Comparison of ENCODE assay signal across 1 cellular context in genomic region chr15:41416742-41417417, GRCh38.
TF ChIP-seq lines count a peak whose summit lies in the region.

TSS of gene RTF1 (plus strand) at chr15:41417095. CDS start at chr15:41417116, 21 bp downstream.

TF ChIP-seq in K562, 482 proteins besides CTCF, POLR2A, EP300 and RAD21 (continued from another document and continues in another):
- TF ChIP-seq TFE3 (CRISPR knock-in tag; IDR thresholded peaks at IDR 0.05), result no peak
- 0 out of 4 replicates have a peak, but pooled peaks of 1 of the 2 experiments have one; percentile 17 for TF ChIP-seq NONO (IDR thresholded peaks at IDR 0.05; ENCODE audit: low read depth in 2 of 2, low read length in 1 of 2)
- TF ChIP-seq EP400 (IDR thresholded peaks at IDR 0.05), result peak; percentile 98
- peak; percentile 84 for TF ChIP-seq L3MBTL2 (IDR thresholded peaks at IDR 0.05)
- no peak for TF ChIP-seq ZBED1 (IDR thresholded peaks at IDR 0.05)
- TF ChIP-seq CHCHD3 (CRISPR knock-in tag; IDR thresholded peaks at IDR 0.05), result peak; percentile 12; the same call in 1 of the 2 replicates
- no peak for TF ChIP-seq HOXB6 (CRISPR knock-in tag; IDR thresholded peaks at IDR 0.05; ENCODE audit: borderline replicate concordance)
- TF ChIP-seq CHD1 (IDR thresholded peaks at IDR 0.05; ENCODE audit: low read length), result peak; percentile 59
- TF ChIP-seq NR3C1 (CRISPR knock-in tag; IDR thresholded peaks at IDR 0.05), result peak; percentile 83; the same call in 1 of the 2 replicates
- no peak for TF ChIP-seq ARID1B (IDR thresholded peaks at IDR 0.05)
- TF ChIP-seq E2F6 (IDR thresholded peaks at IDR 0.05; ENCODE audit: borderline replicate concordance in 1 of 2, extremely low read depth in 1 of 2, insufficient read depth in 1 of 2, insufficient read length in 1 of 2, low read depth in 1 of 2, low read length in 1 of 2, poor library complexity in 1 of 2, severe bottlenecking in 1 of 2), result peak; percentile 41 to 45
- TF ChIP-seq HDAC1 (IDR thresholded peaks at IDR 0.05), result peak in 1 of 2 experiments; percentile 95; a peak in 2 of 4 replicates
- TF ChIP-seq GABPB1 (CRISPR knock-in tag; IDR thresholded peaks at IDR 0.05), result peak; percentile 53; the same call in 1 of the 2 replicates
- no peak for TF ChIP-seq DNMT1 (IDR thresholded peaks at IDR 0.05)
- no peak for TF ChIP-seq ZNF280A (IDR thresholded peaks at IDR 0.05; ENCODE audit: low read depth, partially characterized antibody)
- TF ChIP-seq TAF9B (IDR thresholded peaks at IDR 0.05; ENCODE audit: partially characterized antibody), result peak; percentile 64
- peak; percentile 74; the same call in 1 of the 2 replicates for TF ChIP-seq ZBTB2 (IDR thresholded peaks at IDR 0.05)
- peak; percentile 98 for TF ChIP-seq MYC (IDR thresholded peaks at IDR 0.05; ENCODE audit: low read depth, low read length)
- TF ChIP-seq MYC (CRISPR knock-in tag; IDR thresholded peaks at IDR 0.05; ENCODE audit: borderline replicate concordance, low read depth), result peak; percentile 95; the same call in 1 of the 2 replicates
- TF ChIP-seq MXD1 (CRISPR knock-in tag; IDR thresholded peaks at IDR 0.05; ENCODE audit: borderline replicate concordance, poor library complexity, severe bottlenecking), result peak; percentile 83
- TF ChIP-seq YY1 (IDR thresholded peaks at IDR 0.05; ENCODE audit: borderline replicate concordance in 1 of 3, control insufficient read depth in 1 of 3, extremely low read depth in 1 of 3, insufficient read depth in 3 of 3, insufficient read length in 1 of 3, insufficient replicate concordance in 2 of 3, low read depth in 1 of 3, low read length in 2 of 3), result peak in 2 of 3 experiments; percentile 13 to 63
- 0 out of 2 replicates have a peak, but pooled peaks have one; percentile 44 for TF ChIP-seq ZNF609 (CRISPR knock-in tag; IDR thresholded peaks at IDR 0.05; ENCODE audit: borderline replicate concordance)
- TF ChIP-seq ZNF707 (CRISPR knock-in tag; conservative IDR thresholded peaks at IDR 0.05), result no peak
- TF ChIP-seq VEZF1 (CRISPR knock-in tag; IDR thresholded peaks at IDR 0.05), result peak; percentile 92
- TF ChIP-seq NEUROD1 (IDR thresholded peaks at IDR 0.05; ENCODE audit: borderline replicate concordance, low read depth, low read length, partially characterized antibody), result peak; percentile 14
- peak; percentile 86 for TF ChIP-seq POLR2G (IDR thresholded peaks at IDR 0.05; ENCODE audit: low read depth, low read length)
- peak; percentile 21 for TF ChIP-seq RB1 (IDR thresholded peaks at IDR 0.05; ENCODE audit: low read depth)
- TF ChIP-seq SAP30 (IDR thresholded peaks at IDR 0.05; ENCODE audit: borderline replicate concordance, insufficient read depth, low read depth, low read length, poor library complexity, severe bottlenecking), result peak; percentile 59
- no peak for TF ChIP-seq ZNF696 (CRISPR knock-in tag; conservative IDR thresholded peaks at IDR 0.05)
- TF ChIP-seq SAFB (IDR thresholded peaks at IDR 0.05; ENCODE audit: borderline replicate concordance, low read depth, low read length), result no peak
- TF ChIP-seq GTF2E2 (tag; IDR thresholded peaks at IDR 0.05), result no peak
- TF ChIP-seq ZNF212 (CRISPR knock-in tag; IDR thresholded peaks at IDR 0.05), result no peak
- peak; percentile 62 for TF ChIP-seq E2F8 (IDR thresholded peaks at IDR 0.05; ENCODE audit: low read depth, partially characterized antibody)
- TF ChIP-seq THAP12 (CRISPR knock-in tag; IDR thresholded peaks at IDR 0.05), result peak; percentile 58; the same call in 1 of the 2 replicates
- TF ChIP-seq BRD4 (IDR thresholded peaks at IDR 0.05), result peak; percentile 77; the same call in 1 of the 2 replicates
- peak; percentile 84 to 87 for TF ChIP-seq NRF1 (conservative IDR thresholded peaks at IDR 0.05 in 1 of 2, IDR thresholded peaks at IDR 0.05 in 1 of 2)
- TF ChIP-seq CCNT2 (IDR thresholded peaks at IDR 0.05; ENCODE audit: borderline replicate concordance, extremely low read depth, insufficient read length, low read depth, low read length), result no peak
- TF ChIP-seq MED1 (CRISPR knock-in tag; IDR thresholded peaks at IDR 0.05; ENCODE audit: borderline replicate concordance), result no peak
- TF ChIP-seq RBM14 (IDR thresholded peaks at IDR 0.05; ENCODE audit: borderline replicate concordance, insufficient read depth, low read depth, low read length), result no peak
- TF ChIP-seq ZFX (CRISPR knock-in tag; IDR thresholded peaks at IDR 0.05), result peak; percentile 91
- no peak for TF ChIP-seq NR1H2 (CRISPR knock-in tag; IDR thresholded peaks at IDR 0.05)
- TF ChIP-seq ZNF57 (CRISPR knock-in tag; IDR thresholded peaks at IDR 0.05), result no peak
